Comparison of ENCODE assay signal across 8 cellular contexts in the genomic region with DNA sequence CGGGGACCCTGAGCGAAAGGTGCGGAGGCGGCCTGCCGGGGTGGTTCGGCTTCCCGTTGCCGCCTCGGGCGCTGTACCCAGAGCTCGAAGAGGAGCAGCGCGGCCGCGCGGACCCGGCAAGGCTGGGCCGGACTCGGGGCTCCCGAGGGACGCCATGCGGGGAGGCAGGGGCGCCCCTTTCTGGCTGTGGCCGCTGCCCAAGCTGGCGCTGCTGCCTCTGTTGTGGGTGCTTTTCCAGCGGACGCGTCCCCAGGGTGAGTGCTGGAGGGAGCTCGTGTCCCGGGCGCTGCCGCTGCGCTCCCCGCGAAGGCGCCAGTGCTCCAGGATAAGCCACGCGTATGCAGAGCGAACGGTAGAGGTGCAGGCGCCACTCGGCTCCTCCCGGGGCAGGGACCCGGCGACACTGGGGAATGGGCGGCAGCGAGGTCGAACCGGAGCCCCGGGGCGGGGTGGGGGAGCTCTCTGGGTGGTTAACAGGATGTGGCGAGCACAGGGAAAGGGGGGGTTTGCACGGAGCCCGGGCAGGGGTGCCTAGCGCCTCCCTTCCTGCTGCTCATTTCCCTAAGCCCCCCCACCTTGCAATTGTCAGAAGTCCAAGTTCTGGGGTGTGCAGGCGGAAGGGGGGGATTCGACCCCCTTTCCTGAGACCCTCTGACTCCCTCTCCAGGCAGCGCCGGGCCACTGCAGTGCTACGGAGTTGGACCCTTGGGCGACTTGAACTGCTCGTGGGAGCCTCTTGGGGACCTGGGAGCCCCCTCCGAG. TPM values are rescaled to one million over a fixed set of nuclear protein-coding genes. Genes with fewer than 3 reads are reported as not detected.
DNase-seq lines count a peak whose midpoint lies in the region; ATAC-seq and TF ChIP-seq lines count a peak whose summit lies in the region.

A gene (plus strand): TSS at position 44 of the 762 bp plus-strand sequence. CDS start 111 bp downstream, at position 155.

- no peaks in the 10 kb centered on the region for H3K9me3 ChIP-seq in lower lobe of right lung

- peaks cover 20% of the 10 kb centered on the region for H3K36me3 Mint-ChIP-seq in activated CD4-positive, alpha-beta T cell treated with anti-CD3 and anti-CD28 coated beads, Interleukin-2, amount 10 ng/mL, durations not matched to agents 24 days and 14 days (ENCODE audit: low read depth)
- peaks cover 53% of the 10 kb centered on the region for H3K36me3 Mint-ChIP-seq in dendritic cell treated with granulocyte-macrophage colony-stimulating factor and Interleukin-4, amounts not matched to agents 40 ng/mL and 50 ng/mL, for 4 days (ENCODE audit: low read depth)

- intact Hi-C loops in activated CD4-positive, alpha-beta T cell treated with anti-CD3 and anti-CD28 coated beads, Interleukin-2, amount 10 ng/mL, durations not matched to agents 24 days and 14 days (cut with micrococcal nuclease): loop anchor here (1.0 to 2.0 kb wide), 4 partner anchors 26 to 152 kb away; a partner anchor contains a TSS
- intact Hi-C loops in dendritic cell treated with granulocyte-macrophage colony-stimulating factor and Interleukin-4, amounts not matched to agents 40 ng/mL and 50 ng/mL, for 4 days (cut with micrococcal nuclease): loop anchor here (5.0 kb wide), 2 partner anchors 45 to 80 kb away; a partner anchor contains a TSS
- intact Hi-C loops in lower lobe of right lung (cut with DNase I): no loop called here

- TF ChIP-seq CTCF in HFF-Myc (IDR thresholded peaks at IDR 0.05; ENCODE audit: low read depth, low read length, missing control alignments): peak; percentile 76
- TF ChIP-seq CTCF in lower lobe of right lung (IDR thresholded peaks at IDR 0.05): peak; percentile 65

- H3K27me3 ChIP-seq in lower lobe of right lung (ENCODE audit: low read depth): no peaks in the 10 kb centered on the region

- H3K4me1 ChIP-seq in lower lobe of right lung: peaks cover 6% of the 10 kb centered on the region

- no peaks in the 10 kb centered on the region for H3K36me3 ChIP-seq in lower lobe of right lung

- peaks cover 18% of the 10 kb centered on the region for H3K4me1 Mint-ChIP-seq in activated CD4-positive, alpha-beta T cell treated with anti-CD3 and anti-CD28 coated beads, Interleukin-2, amount 10 ng/mL, durations not matched to agents 24 days and 14 days
- H3K4me1 Mint-ChIP-seq in dendritic cell treated with granulocyte-macrophage colony-stimulating factor and Interleukin-4, amounts not matched to agents 40 ng/mL and 50 ng/mL, for 4 days (ENCODE audit: low read depth): peaks cover 50% of the 10 kb centered on the region

- ATAC-seq in lower lobe of right lung (peak; percentile 87 to 90), HG03097 (IDR thresholded peaks at IDR 0.05; ENCODE audit: low FRiP score, unreplicated experiment) (no peak)

- H3K9me3 Mint-ChIP-seq in activated CD4-positive, alpha-beta T cell treated with anti-CD3 and anti-CD28 coated beads, Interleukin-2, amount 10 ng/mL, durations not matched to agents 24 days and 14 days: no peaks in the 10 kb centered on the region
- no peaks in the 10 kb centered on the region for H3K9me3 Mint-ChIP-seq in dendritic cell treated with granulocyte-macrophage colony-stimulating factor and Interleukin-4, amounts not matched to agents 40 ng/mL and 50 ng/mL, for 4 days

- H3K27ac ChIP-seq in lower lobe of right lung: peak within 1 kb of the TSS; percentile 95

- H3K27ac Mint-ChIP-seq in activated CD4-positive, alpha-beta T cell treated with anti-CD3 and anti-CD28 coated beads, Interleukin-2, amount 10 ng/mL, durations not matched to agents 24 days and 14 days: peak within 1 kb of the TSS; percentile 95
- peak within 1 kb of the TSS; percentile 91 for H3K27ac Mint-ChIP-seq in dendritic cell treated with granulocyte-macrophage colony-stimulating factor and Interleukin-4, amounts not matched to agents 40 ng/mL and 50 ng/mL, for 4 days

- DNase-seq in ELF-1 (ENCODE audit: low read depth, low spot score) (peak; percentile 62), HFF-Myc (ENCODE audit: extremely low read depth, low read depth) (no peak), NCI-H2171 treated with DMSO at 0.1 percent for 48 hours (lab: John Stamatoyannopoulos, UW) (peak; percentile 74), lower lobe of right lung (peak; percentile 81)
- peak; percentile 95 for DNase-seq in activated CD4-positive, alpha-beta T cell treated with anti-CD3 and anti-CD28 coated beads, Interleukin-2, amount 10 ng/mL, durations not matched to agents 24 days and 14 days
- peak; percentile 69 for DNase-seq in stimulated activated CD8-positive, alpha-beta memory T cell treated with anti-CD3 and anti-CD28 coated beads, Interleukin-12 subunit alpha, Interleukin-12 subunit beta, amount 100 ng/mL, for 1 hour (ENCODE audit: low read depth)

- H3K4me3 ChIP-seq in HFF-Myc (replicated peaks; ENCODE audit: low read depth, low read length) (peak within 1 kb of the TSS; percentile 74), lower lobe of right lung (peak within 1 kb of the TSS; percentile 78)

- peak within 1 kb of the TSS; percentile 97 for H3K4me3 Mint-ChIP-seq in activated CD4-positive, alpha-beta T cell treated with anti-CD3 and anti-CD28 coated beads, Interleukin-2, amount 10 ng/mL, durations not matched to agents 24 days and 14 days
- peak within 1 kb of the TSS; percentile 90 for H3K4me3 Mint-ChIP-seq in dendritic cell treated with granulocyte-macrophage colony-stimulating factor and Interleukin-4, amounts not matched to agents 40 ng/mL and 50 ng/mL, for 4 days

- H3K27me3 Mint-ChIP-seq in activated CD4-positive, alpha-beta T cell treated with anti-CD3 and anti-CD28 coated beads, Interleukin-2, amount 10 ng/mL, durations not matched to agents 24 days and 14 days: peaks cover 7% of the 10 kb centered on the region
- H3K27me3 Mint-ChIP-seq in dendritic cell treated with granulocyte-macrophage colony-stimulating factor and Interleukin-4, amounts not matched to agents 40 ng/mL and 50 ng/mL, for 4 days: no peaks in the 10 kb centered on the region

RNA-seq across cellular contexts. Expression of the gene that starts here (rescaled TPM):
- 81.6 and 86.4 TPM in 2 replicates for total RNA-seq in activated CD4-positive, alpha-beta T cell treated with anti-CD3 and anti-CD28 coated beads, Interleukin-2, amount 10 ng/mL, durations not matched to agents 24 days and 14 days
- total RNA-seq in lower lobe of right lung: 20.4 TPM
